16 cellular contexts compared by ENCODE assay signal in genomic region chr2:140873915-140874531, GRCh38.
DNase-seq lines count a peak whose midpoint lies in the region; FAIRE-seq and TF ChIP-seq lines count a peak whose summit lies in the region.
"Had no signal": no experiment of that assay in that cellular context is flagged by ENCODE, and none has a peak within 500 bp of the region (broad histone marks: within the 10 kb centered on the region; RNA-seq: fewer than 3 reads in every experiment).

No MANE protein-coding gene starts in this region.

- H3K79me1 ChIP-seq in H1 (ENCODE audit: low read depth, low read length) (no peaks in the 10 kb centered on the region), mesendoderm (ENCODE audit: low read length) (no peaks in the 10 kb centered on the region)

- H3K4ac ChIP-seq in H1 (replicated peaks; ENCODE audit: insufficient read length, low read depth, low read length) (no peak overlapping the region), mesendoderm (ENCODE audit: low read depth, low read length) (no peak overlapping the region)

- no peaks in the 10 kb centered on the region; the same call in 1 of the 2 replicates for H3K9me3 ChIP-seq in HEK293 (ENCODE audit: control insufficient read depth, insufficient read depth, low read depth, low read length)
- peaks cover 18 to 26% of the 10 kb centered on the region in 2 experiments for H3K9me3 ChIP-seq in H1 (ENCODE audit: insufficient read depth in 2 of 2, low read depth in 1 of 2, low read length in 1 of 2)
- H3K9me3 ChIP-seq in sigmoid colon = no peaks in the 10 kb centered on the region

- no peak overlapping the region for H3K27ac ChIP-seq in HEK293 (ENCODE audit: extremely low read depth, low read depth, low read length)
- H3K27ac ChIP-seq in H1 (ENCODE audit: low read depth, low read length) = no peak overlapping the region
- no peak overlapping the region for H3K27ac ChIP-seq in mesendoderm (ENCODE audit: low read depth, low read length)
- no peak overlapping the region for H3K27ac ChIP-seq in sigmoid colon
- H3K27ac ChIP-seq: HL-60 had no signal

- CTCF ChIA-PET in HEK293 (lab: Yijun Ruan, JAX) (interaction anchor here (0.7 kb wide), 1 partner anchor 659 kb away, joined by 3 read pairs; no protein-coding TSS in a partner anchor), H1 (lab: Charles Lee; ENCODE audit: partially characterized antibody) (interaction anchor here (2.5 kb wide), 1 partner anchor 10 kb away, joined by 12 read pairs; no protein-coding TSS in a partner anchor)

- no peak overlapping the region for H4K91ac ChIP-seq in H1 (replicated peaks; ENCODE audit: insufficient read length, low read length)

- H3K4me2 ChIP-seq in H1 (ENCODE audit: insufficient read depth in 1 of 2, low read depth in 2 of 2, low read length in 2 of 2) = no peak overlapping the region
- no peak overlapping the region for H3K4me2 ChIP-seq in mesendoderm (ENCODE audit: low read length)

- no peak for TF ChIP-seq EP300 in H1 (IDR thresholded peaks at IDR 0.05; ENCODE audit: borderline replicate concordance in 1 of 2, low read depth in 2 of 2, low read length in 2 of 2)
- TF ChIP-seq EP300 in sigmoid colon (IDR thresholded peaks at IDR 0.05) = no peak

- H3K4me1 ChIP-seq in HEK293 (ENCODE audit: control insufficient read depth, insufficient read depth, low read length) (no peaks in the 10 kb centered on the region), H1 (replicated peaks in 1 of 4; ENCODE audit: control insufficient read depth in 3 of 4, insufficient read depth in 4 of 4, low read length in 3 of 4) (no peaks in the 10 kb centered on the region), mesendoderm (ENCODE audit: control insufficient read depth, low read depth, low read length) (no peaks in the 10 kb centered on the region), sigmoid colon (no peaks in the 10 kb centered on the region)

- H2BK20ac ChIP-seq in H1 (ENCODE audit: low read length) = no peak overlapping the region

- H3K9ac ChIP-seq in H1 (replicated peaks in 1 of 4; ENCODE audit: extremely low read depth in 1 of 4, low read depth in 3 of 4, low read length in 3 of 4) (no peak overlapping the region), mesendoderm (ENCODE audit: low read length) (no peak overlapping the region)

- H3K23ac ChIP-seq in H1 (ENCODE audit: insufficient read length) (no peak overlapping the region), mesendoderm (ENCODE audit: low read length) (no peak overlapping the region)

- TF ChIP-seq POLR2A in H1 (IDR thresholded peaks at IDR 0.05; ENCODE audit: control extremely low read depth in 1 of 2, low read depth in 2 of 2, low read length in 2 of 2) (no peak), sigmoid colon (IDR thresholded peaks at IDR 0.05) (no peak)

- no peak overlapping the region for H3K14ac ChIP-seq in H1 (ENCODE audit: insufficient read length)

- H3K27me3 ChIP-seq in H1 (replicated peaks in 1 of 4; ENCODE audit: control insufficient read depth in 3 of 4, extremely low read depth in 1 of 4, insufficient read depth in 3 of 4, low read length in 3 of 4) (no peaks in the 10 kb centered on the region), mesendoderm (ENCODE audit: insufficient read depth, low read length, poor library complexity) (no peaks in the 10 kb centered on the region), sigmoid colon (peaks cover 0 to 4% (median 0%) of the 10 kb centered on the region in 3 donors)

- no peak overlapping the region for H2BK120ac ChIP-seq in H1 (replicated peaks; ENCODE audit: low read depth, low read length)
- H2BK120ac ChIP-seq in mesendoderm (ENCODE audit: low read depth, low read length) = no peak overlapping the region

- TF ChIP-seq CTCF in HEK293 (tag by site-specific recombination; IDR thresholded peaks at IDR 0.05) = no peak
- no peak for TF ChIP-seq CTCF in H1 (IDR thresholded peaks at IDR 0.05; ENCODE audit: control extremely low read depth in 1 of 3, insufficient read depth in 1 of 3, low read depth in 1 of 3, low read length in 3 of 3)
- TF ChIP-seq CTCF in sigmoid colon (IDR thresholded peaks at IDR 0.05) = no peak

- no peak overlapping the region for H2AFZ ChIP-seq in H1 (ENCODE audit: low read length)

- no peak overlapping the region for H4K8ac ChIP-seq in H1 (ENCODE audit: extremely low read depth, insufficient read depth, low read length)
- no peak overlapping the region for H4K8ac ChIP-seq in mesendoderm (ENCODE audit: low read depth, low read length)

- no peak overlapping the region for H3K18ac ChIP-seq in H1 (ENCODE audit: extremely low read depth, low read length)
- H3K18ac ChIP-seq in mesendoderm (ENCODE audit: low read length) = no peak overlapping the region

- H3K4me3 ChIP-seq in HEK293 (ENCODE audit: low read depth, low read length) = no peak overlapping the region
- no peak overlapping the region for H3K4me3 ChIP-seq in H1 (ENCODE audit: extremely low read depth in 1 of 4, insufficient read depth in 2 of 4, low read depth in 3 of 4, low read length in 4 of 4)
- H3K4me3 ChIP-seq in mesendoderm (ENCODE audit: low read length) = no peak overlapping the region
- H3K4me3 ChIP-seq in sigmoid colon = no peak overlapping the region
- H3K4me3 ChIP-seq: K562 had no signal

- H2BK15ac ChIP-seq in H1 (ENCODE audit: low read length) (no peak overlapping the region), mesendoderm (replicated peaks; ENCODE audit: low read depth) (no peak overlapping the region)

- no peak overlapping the region for H3K56ac ChIP-seq in H1 (replicated peaks; ENCODE audit: insufficient read length, low read depth, low read length)
- H3K56ac ChIP-seq in mesendoderm (ENCODE audit: low read length) = no peak overlapping the region

- no peaks in the 10 kb centered on the region for H4K20me1 ChIP-seq in H1 (replicated peaks in 1 of 2; ENCODE audit: control insufficient read depth in 1 of 2, insufficient read depth in 2 of 2, low read length in 2 of 2)

- H3K23me2 ChIP-seq in H1 (ENCODE audit: low read depth, low read length) = no peaks in the 10 kb centered on the region

- POLR2A ChIA-PET in HEK293 (lab: Yijun Ruan, JAX) = no interaction called here
- POLR2A ChIA-PET in H1 (lab: Charles Lee; ENCODE audit: partially characterized antibody) = no interaction called here

- intact Hi-C loops in sigmoid colon (cut with DNase I) = no loop called here

- no peak for TF ChIP-seq RAD21 in H1 (IDR thresholded peaks at IDR 0.05 in 1 of 2, conservative IDR thresholded peaks at IDR 0.05 in 1 of 2; ENCODE audit: low read depth in 2 of 2, low read length in 2 of 2)

- H2BK12ac ChIP-seq in H1 (ENCODE audit: low read depth, low read length) = no peak overlapping the region

- peak; percentile 7 for DNase-seq in DMS53 (lab: John Stamatoyannopoulos, UW)
- no peak for DNase-seq in DMS53 treated with DMSO at 0.1 percent for 48 hours (lab: John Stamatoyannopoulos, UW; ENCODE audit: unreplicated experiment)
- DNase-seq in H1 (ENCODE audit: low read depth in 1 of 2, low spot score in 2 of 2) = no peak
- DNase-seq in mesendoderm = peak; percentile 40
- no peak for DNase-seq in sigmoid colon
- DNase-seq in stimulated activated naive CD4-positive, alpha-beta T cell treated with Interleukin-2 at 50 U/mL for 16 hours (lab: John Stamatoyannopoulos, UW) = no peak
- DNase-seq in NCI-H1694 treated with DMSO at 0.1 percent for 48 hours (lab: John Stamatoyannopoulos, UW) = no peak
- DNase-seq: 8988T; C1 segment of cervical spinal cord; Calu3; CD4-positive, alpha-beta T cell; DMS153; H7 had no signal

- H3K79me2 ChIP-seq in H1 (ENCODE audit: control insufficient read depth in 1 of 2, insufficient read depth in 2 of 2, low read length in 2 of 2) = no peaks in the 10 kb centered on the region
- H3K79me2 ChIP-seq in mesendoderm (ENCODE audit: control insufficient read depth, insufficient read depth, low read length) = no peaks in the 10 kb centered on the region

- H2BK5ac ChIP-seq in H1 (ENCODE audit: low read depth, low read length) (no peak overlapping the region), mesendoderm (ENCODE audit: low read length) (no peak overlapping the region)

- H2AK5ac ChIP-seq in H1 (ENCODE audit: low read depth, low read length) = no peak overlapping the region
- no peak overlapping the region for H2AK5ac ChIP-seq in mesendoderm (ENCODE audit: low read length)

- no peak for FAIRE-seq in H1 (lab: Jason Lieb, UNC)
- FAIRE-seq: K562 had no signal

- H4K5ac ChIP-seq in H1 (ENCODE audit: insufficient read length, low read depth, low read length) (no peak overlapping the region), mesendoderm (ENCODE audit: low read length) (no peak overlapping the region)

- H3K36me3 ChIP-seq in HEK293 (ENCODE audit: control insufficient read depth in 2 of 2, insufficient read depth in 1 of 2, low read length in 2 of 2) = no peaks in the 10 kb centered on the region
- H3K36me3 ChIP-seq in H1 (ENCODE audit: control insufficient read depth in 2 of 4, insufficient read depth in 4 of 4, low read length in 3 of 4) = peaks cover 0 to 3% (median 0%) of the 10 kb centered on the region in 4 experiments; a peak in 2 of 8 replicates
- no peaks in the 10 kb centered on the region for H3K36me3 ChIP-seq in mesendoderm (ENCODE audit: control insufficient read depth, insufficient read depth, low read length)
- H3K36me3 ChIP-seq in sigmoid colon = no peaks in the 10 kb centered on the region

TF ChIP-seq in HEK293, 187 proteins besides CTCF, POLR2A, EP300 and RAD21:
- TF ChIP-seq ZNF544 (tag by site-specific recombination; IDR thresholded peaks at IDR 0.05) (no peak), TRIM28 (IDR thresholded peaks at IDR 0.05; ENCODE audit: borderline replicate concordance, low read length) (0 out of 2 replicates have a peak, but pooled peaks have one; percentile 16), SETDB1 (IDR thresholded peaks at IDR 0.05; ENCODE audit: insufficient read length, low read length) (peak; percentile 98)

TF ChIP-seq in H1, 55 proteins besides CTCF, POLR2A, EP300 and RAD21:
- TF ChIP-seq KDM4A (IDR thresholded peaks at IDR 0.05; ENCODE audit: low read depth, low read length, severe bottlenecking) (no peak), MAFK (IDR thresholded peaks at IDR 0.05; ENCODE audit: low read depth, low read length) (no peak), YY1 (IDR thresholded peaks at IDR 0.05; ENCODE audit: low read depth, low read length) (peak; percentile 26; the same call in 1 of the 2 replicates), BACH1 (IDR thresholded peaks at IDR 0.05; ENCODE audit: low read length) (no peak)

Comparison
In these comparisons a context has a peak if more than half of its experiments do, and no peak if none do; other contexts are left out.
1. DNase-seq: peak in DMS53 (single experiment) and mesendoderm (single experiment); none in DMS53 treated with DMSO at 0.1 percent for 48 hours (single experiment), H1 (0 of 2), sigmoid colon (single experiment), stimulated activated naive CD4-positive, alpha-beta T cell treated with Interleukin-2 at 50 U/mL for 16 hours (single experiment) and NCI-H1694 treated with DMSO at 0.1 percent for 48 hours (single experiment).